Comparison of ENCODE assay signal across 8 cellular contexts in genomic region chr17:74971842-74972106, GRCh38. TPM values are rescaled to one million over a fixed set of nuclear protein-coding genes. Genes with fewer than 3 reads are reported as not detected.
A peak's percentile ranks its signal among the peaks of the same experiment; 100 is the strongest.
DNase-seq lines count a peak whose midpoint lies in the region; ATAC-seq and TF ChIP-seq lines count a peak whose summit lies in the region.

No MANE protein-coding gene starts in this region.

- no peak overlapping the region for H3K4me3 ChIP-seq in CD8-positive, alpha-beta T cell (ENCODE audit: low read depth, low read length)
- peak overlapping the region; percentile 54 to 70; a peak in 3 of 4 replicates for H3K4me3 ChIP-seq in SK-N-SH (ENCODE audit: low read depth in 2 of 2, low read length in 1 of 2)

- no peak for TF ChIP-seq EP300 in SK-N-SH (IDR thresholded peaks at IDR 0.05; ENCODE audit: borderline replicate concordance in 1 of 2, low read depth in 1 of 2, low read length in 1 of 2)

- TF ChIP-seq RAD21 in SK-N-SH (IDR thresholded peaks at IDR 0.05; ENCODE audit: low read length), result no peak

- intact Hi-C loops in CD8-positive, alpha-beta T cell (cut with DNase I, micrococcal nuclease), result loop anchor here (1.0 to 5.0 kb wide), 4 partner anchors 11 to 76 kb away; partner anchors contain the start of genes CDR2L (in 2 of the 2), ATP5PD (in 1 of the 2), KCTD2 (in 1 of the 2) and MRPL58 (in 1 of the 2)

- peak overlapping the region; percentile 54; the same call in 1 of the 2 replicates for H2AFZ ChIP-seq in SK-N-SH (ENCODE audit: low read depth)

- peaks cover 11% of the 10 kb centered on the region for H3K27me3 Mint-ChIP-seq in CD8-positive, alpha-beta T cell (ENCODE audit: low read depth)
- H3K27me3 Mint-ChIP-seq in glutamatergic neuron (ENCODE audit: unreplicated experiment) (peaks cover 9% of the 10 kb centered on the region), progenitor cell of endocrine pancreas (peaks cover 16% of the 10 kb centered on the region)

- DNase-seq in CD8-positive, alpha-beta T cell, result no peak
- DNase-seq in SK-N-SH (no peak), glutamatergic neuron (no peak), progenitor cell of endocrine pancreas (ENCODE audit: low spot score, unreplicated experiment) (no peak), ureter (ENCODE audit: low spot score) (no peak), NCI-H748 treated with DMSO at 0.1 percent for 48 hours (lab: John Stamatoyannopoulos, UW) (no peak), NCI-H1105 (lab: John Stamatoyannopoulos, UW) (no peak)
- DNase-seq in activated CD8-positive, alpha-beta memory T cell treated with anti-CD3 and anti-CD28 coated beads, Interleukin-2, amount 50 U/mL, for 4 hours, result no peak

- no peaks in the 10 kb centered on the region for H3K79me2 ChIP-seq in SK-N-SH (ENCODE audit: insufficient read depth)

- H3K36me3 ChIP-seq in CD8-positive, alpha-beta T cell (ENCODE audit: insufficient read depth, low read length), result no peaks in the 10 kb centered on the region
- no peaks in the 10 kb centered on the region for H3K36me3 ChIP-seq in SK-N-SH (replicated peaks in 1 of 2; ENCODE audit: control insufficient read depth in 1 of 2, insufficient read depth in 2 of 2, low read length in 1 of 2)

- no peaks in the 10 kb centered on the region for H3K9me3 ChIP-seq in CD8-positive, alpha-beta T cell (ENCODE audit: low read length)
- H3K9me3 ChIP-seq in SK-N-SH, result no peaks in the 10 kb centered on the region

- H3K9ac ChIP-seq in SK-N-SH, result no peak overlapping the region

- 28% methylated on average over 9 of the region's 9 CpGs for WGBS in SK-N-SH (ENCODE audit: low lambda C conversion rate)

- H3K27ac Mint-ChIP-seq in CD8-positive, alpha-beta T cell, result no peak overlapping the region
- H3K27ac Mint-ChIP-seq in glutamatergic neuron (ENCODE audit: unreplicated experiment), result peak overlapping the region; percentile 56
- H3K27ac Mint-ChIP-seq in progenitor cell of endocrine pancreas, result peak overlapping the region; percentile 80

- POLR2A ChIA-PET in CD8-positive, alpha-beta T cell (lab: Charles Lee), result interaction anchor here (0.5 to 3.3 kb wide), 6 partner anchors 10 to 143 kb away, joined by 3 to 14 read pairs (median 8); partner anchors contain the start of genes CDR2L and MRPL58
- POLR2A ChIA-PET in SK-N-SH (lab: Yijun Ruan, JAX), result interaction anchor here (0.5 to 6.7 kb wide), 13 partner anchors 9 to 423 kb away, joined by 3 to 97 read pairs (median 4); partner anchors contain the start of genes CDR2L, MRPL58 and NT5C

- H3K9me2 ChIP-seq in SK-N-SH, result no peaks in the 10 kb centered on the region

- H3K9me3 Mint-ChIP-seq in CD8-positive, alpha-beta T cell, result no peaks in the 10 kb centered on the region
- peaks cover 4% of the 10 kb centered on the region for H3K9me3 Mint-ChIP-seq in glutamatergic neuron (ENCODE audit: unreplicated experiment)
- no peaks in the 10 kb centered on the region for H3K9me3 Mint-ChIP-seq in progenitor cell of endocrine pancreas (ENCODE audit: low read depth)

- H3K4me1 Mint-ChIP-seq in CD8-positive, alpha-beta T cell (ENCODE audit: low read depth), result peaks cover 4% of the 10 kb centered on the region
- no peaks in the 10 kb centered on the region for H3K4me1 Mint-ChIP-seq in glutamatergic neuron (ENCODE audit: low read depth, unreplicated experiment)
- peaks cover 28% of the 10 kb centered on the region for H3K4me1 Mint-ChIP-seq in progenitor cell of endocrine pancreas (ENCODE audit: low read depth)

- peak overlapping the region; percentile 85 for H3K4me3 Mint-ChIP-seq in CD8-positive, alpha-beta T cell
- peak overlapping the region; percentile 86 for H3K4me3 Mint-ChIP-seq in glutamatergic neuron (ENCODE audit: unreplicated experiment)
- peak overlapping the region; percentile 81 for H3K4me3 Mint-ChIP-seq in progenitor cell of endocrine pancreas (ENCODE audit: low read depth)

- ATAC-seq in CD8-positive, alpha-beta T cell, result no peak

- peaks cover 5% of the 10 kb centered on the region for H3F3A ChIP-seq in SK-N-SH (replicated peaks; ENCODE audit: insufficient read depth)

- no peak for TF ChIP-seq CTCF in CD8-positive, alpha-beta T cell (IDR thresholded peaks at IDR 0.05)
- TF ChIP-seq CTCF in SK-N-SH (IDR thresholded peaks at IDR 0.05) (no peak), glutamatergic neuron (IDR thresholded peaks at IDR 0.05; ENCODE audit: partially characterized antibody, unreplicated experiment) (no peak), progenitor cell of endocrine pancreas (IDR thresholded peaks at IDR 0.05; ENCODE audit: unreplicated experiment) (no peak)

- CTCF ChIA-PET in CD8-positive, alpha-beta T cell (lab: Charles Lee), result interaction anchor here (0.7 to 6.6 kb wide), 6 partner anchors 8 to 142 kb away, joined by 3 to 56 read pairs (median 4); partner anchors contain the start of gene MRPL58
- CTCF ChIA-PET in SK-N-SH (lab: Yijun Ruan, JAX), result interaction anchor here (0.8 to 12.5 kb wide), 11 partner anchors 11 to 904 kb away, joined by 3 to 219 read pairs (median 5); partner anchors contain the start of genes CDR2L, MIF4GD, MRPL58 and OTOP2

- no peak overlapping the region for H3K27ac ChIP-seq in CD8-positive, alpha-beta T cell (ENCODE audit: low read depth, low read length)
- peak overlapping the region in 1 of 2 experiments; percentile 85; a peak in 2 of 4 replicates for H3K27ac ChIP-seq in SK-N-SH (ENCODE audit: low read depth in 2 of 2, low read length in 1 of 2)

- H3K4me2 ChIP-seq in SK-N-SH, result peak overlapping the region; percentile 96

- H3K4me1 ChIP-seq in CD8-positive, alpha-beta T cell (ENCODE audit: insufficient read depth, low read length), result peaks cover 10% of the 10 kb centered on the region
- peaks cover 0 to 22% of the 10 kb centered on the region in 2 experiments; a peak in 1 of 4 replicates for H3K4me1 ChIP-seq in SK-N-SH (ENCODE audit: control insufficient read depth in 1 of 2, insufficient read depth in 2 of 2, low read depth in 1 of 2, low read length in 1 of 2)

- peaks cover 3% of the 10 kb centered on the region for H3K27me3 ChIP-seq in CD8-positive, alpha-beta T cell (ENCODE audit: insufficient read depth, low read length)
- H3K27me3 ChIP-seq in SK-N-SH (ENCODE audit: insufficient read depth), result peaks cover 26% of the 10 kb centered on the region

- no peaks in the 10 kb centered on the region for H3K36me3 Mint-ChIP-seq in CD8-positive, alpha-beta T cell
- H3K36me3 Mint-ChIP-seq in glutamatergic neuron (ENCODE audit: unreplicated experiment) (no peaks in the 10 kb centered on the region), progenitor cell of endocrine pancreas (ENCODE audit: insufficient read depth) (no peaks in the 10 kb centered on the region)

- no peaks in the 10 kb centered on the region for H4K20me1 ChIP-seq in SK-N-SH (ENCODE audit: insufficient read depth)

TF ChIP-seq in SK-N-SH, 30 proteins besides CTCF, POLR2A, EP300 and RAD21 (continues in another document):
- TF ChIP-seq MAX (IDR thresholded peaks at IDR 0.05; ENCODE audit: low read depth) (no peak), TEAD4 (IDR thresholded peaks at IDR 0.05; ENCODE audit: borderline replicate concordance, insufficient read depth) (no peak), SMC3 (IDR thresholded peaks at IDR 0.05; ENCODE audit: low read depth, low read length) (no peak)

RNA-seq across cellular contexts. Expression of gene HID1, which starts 0.8 kb away (rescaled TPM):
- 10 to 100 TPM; 25.9 to 26.4 TPM for total RNA-seq in CD8-positive, alpha-beta T cell
- polyA plus RNA-seq in SK-N-SH (2012; rRNA removed), result 2.5 and 2.9 TPM in 2 replicates
- 1.3 and 2.2 TPM in 2 replicates for polyA plus RNA-seq in SK-N-SH (2012; cell fraction: cytosol; rRNA removed)
- 13.2 and 16.3 TPM in 2 replicates for polyA plus RNA-seq in SK-N-SH (2012; cell fraction: nucleus; rRNA removed)
- total RNA-seq in glutamatergic neuron (ENCODE audit: unreplicated experiment) (106 TPM), progenitor cell of endocrine pancreas (94.2 and 101 TPM in 2 replicates), ureter (78.1 TPM)

RNA-seq across cellular contexts. Expression of gene CDR2L, which starts 15.7 kb away (rescaled TPM):
- total RNA-seq in CD8-positive, alpha-beta T cell, result under 1 TPM; 0.14 to 0.27 TPM
- polyA plus RNA-seq in SK-N-SH (2012; rRNA removed), result 18.6 and 21.2 TPM in 2 replicates
- polyA plus RNA-seq in SK-N-SH (2012; cell fraction: cytosol; rRNA removed), result 9.6 and 15.3 TPM in 2 replicates
- polyA plus RNA-seq in SK-N-SH (2012; cell fraction: nucleus; rRNA removed), result 25.0 and 29.9 TPM in 2 replicates
- total RNA-seq in glutamatergic neuron (ENCODE audit: unreplicated experiment) (59.4 TPM), progenitor cell of endocrine pancreas (17.2 and 17.8 TPM in 2 replicates), ureter (11.4 TPM)

RNA-seq across cellular contexts. Expression of gene OTOP3, which starts 36.1 kb away (rescaled TPM):
- total RNA-seq in CD8-positive, alpha-beta T cell, result not detected
- not detected in 2 replicates for polyA plus RNA-seq in SK-N-SH (2012; rRNA removed)
- polyA plus RNA-seq in SK-N-SH (2012; cell fraction: cytosol; rRNA removed), result not detected in 2 replicates
- polyA plus RNA-seq in SK-N-SH (2012; cell fraction: nucleus; rRNA removed), result not detected in 2 replicates
- total RNA-seq in glutamatergic neuron (ENCODE audit: unreplicated experiment) (not detected), progenitor cell of endocrine pancreas (0.57 and 0.67 TPM in 2 replicates), ureter (not detected)

RNA-seq across cellular contexts. Expression of gene MRPL58, which starts 40.7 kb away (rescaled TPM):
- 10 to 100 TPM in 1 of 2 experiments, 1 to 10 TPM in 1; 9.2 to 11.2 TPM for total RNA-seq in CD8-positive, alpha-beta T cell
- polyA plus RNA-seq in SK-N-SH (2012; rRNA removed), result 87.3 and 89.2 TPM in 2 replicates
- 86.8 and 89.7 TPM in 2 replicates for polyA plus RNA-seq in SK-N-SH (2012; cell fraction: cytosol; rRNA removed)
- polyA plus RNA-seq in SK-N-SH (2012; cell fraction: nucleus; rRNA removed), result 31.8 and 37.9 TPM in 2 replicates
- total RNA-seq in glutamatergic neuron (ENCODE audit: unreplicated experiment) (22.2 TPM), progenitor cell of endocrine pancreas (26.5 and 26.8 TPM in 2 replicates), ureter (32.1 TPM)

RNA-seq across cellular contexts. Expression of gene OTOP2, which starts 47.7 kb away (rescaled TPM):
- total RNA-seq in CD8-positive, alpha-beta T cell, result not detected
- not detected in 2 replicates for polyA plus RNA-seq in SK-N-SH (2012; rRNA removed)
- not detected in 2 replicates for polyA plus RNA-seq in SK-N-SH (2012; cell fraction: cytosol; rRNA removed)
- not detected in 2 replicates for polyA plus RNA-seq in SK-N-SH (2012; cell fraction: nucleus; rRNA removed)
- not detected for total RNA-seq in glutamatergic neuron (ENCODE audit: unreplicated experiment)
- not detected in 2 replicates for total RNA-seq in progenitor cell of endocrine pancreas
- not detected for total RNA-seq in ureter
